24 cellular contexts compared by ENCODE assay signal in the genomic region with DNA sequence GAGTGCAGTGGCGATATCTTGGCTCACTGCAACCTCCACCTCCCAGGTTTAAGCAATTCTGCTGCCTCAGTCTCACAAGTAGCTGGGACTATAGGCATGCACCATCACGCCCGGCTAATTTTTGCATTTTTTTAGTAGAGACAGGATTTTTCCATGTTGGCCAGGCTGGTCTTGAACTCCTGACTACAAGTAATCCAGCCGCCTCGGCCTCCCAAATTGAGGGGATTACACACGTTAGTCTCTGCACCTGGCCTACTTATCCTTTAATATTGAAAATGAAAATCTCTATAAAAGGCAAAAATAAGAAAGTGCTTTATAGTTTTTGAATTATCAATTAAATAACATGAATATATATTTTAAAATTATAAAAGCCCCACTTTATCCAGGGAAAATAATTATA.
"Had no signal": no experiment of that assay in that cellular context is flagged by ENCODE, and none has a peak within 500 bp of the region (broad histone marks: within the 10 kb centered on the region; RNA-seq: fewer than 3 reads in every experiment).

No MANE protein-coding gene starts in this region.

- H3K27ac ChIP-seq: colonic mucosa, coronary artery, dorsolateral prefrontal cortex, epithelial cell of prostate, esophagus muscularis mucosa, esophagus squamous epithelium, foreskin keratinocyte, gastrocnemius medialis, gastroesophageal sphincter, heart left ventricle, heart right ventricle had no signal

- FAIRE-seq: colon, endothelial cell of umbilical vein had no signal

- H3K4me1 ChIP-seq: colonic mucosa, esophagus muscularis mucosa, esophagus squamous epithelium, foreskin keratinocyte, gastrocnemius medialis, gastroesophageal sphincter, heart left ventricle, heart right ventricle had no signal

- H3K9me3 ChIP-seq: colonic mucosa, esophagus muscularis mucosa, esophagus squamous epithelium, gastrocnemius medialis, gastroesophageal sphincter, heart left ventricle, heart right ventricle had no signal

- H3K36me3 ChIP-seq: colonic mucosa, esophagus muscularis mucosa, esophagus squamous epithelium, gastrocnemius medialis, gastroesophageal sphincter, heart left ventricle, heart right ventricle had no signal

- DNase-seq: colonic mucosa; cortex of kidney; dermis blood vessel endothelial cell; dorsolateral prefrontal cortex; effector CD4-positive, alpha-beta T cell; effector CD8-positive, alpha-beta T cell; effector memory CD4-positive, alpha-beta T cell; effector memory CD8-positive, alpha-beta T cell; endodermal cell; erythroblast; esophagus squamous epithelium; foreskin fibroblast; foreskin keratinocyte; foreskin melanocyte; gastrocnemius medialis; glutamatergic neuron; heart right ventricle had no signal

- H3K4me3 ChIP-seq: colonic mucosa, coronary artery, dorsolateral prefrontal cortex, esophagus muscularis mucosa, esophagus squamous epithelium, gastrocnemius medialis, gastroesophageal sphincter, heart left ventricle, heart right ventricle had no signal
